ENCODE assay signal across 1 cellular context in the genomic region with DNA sequence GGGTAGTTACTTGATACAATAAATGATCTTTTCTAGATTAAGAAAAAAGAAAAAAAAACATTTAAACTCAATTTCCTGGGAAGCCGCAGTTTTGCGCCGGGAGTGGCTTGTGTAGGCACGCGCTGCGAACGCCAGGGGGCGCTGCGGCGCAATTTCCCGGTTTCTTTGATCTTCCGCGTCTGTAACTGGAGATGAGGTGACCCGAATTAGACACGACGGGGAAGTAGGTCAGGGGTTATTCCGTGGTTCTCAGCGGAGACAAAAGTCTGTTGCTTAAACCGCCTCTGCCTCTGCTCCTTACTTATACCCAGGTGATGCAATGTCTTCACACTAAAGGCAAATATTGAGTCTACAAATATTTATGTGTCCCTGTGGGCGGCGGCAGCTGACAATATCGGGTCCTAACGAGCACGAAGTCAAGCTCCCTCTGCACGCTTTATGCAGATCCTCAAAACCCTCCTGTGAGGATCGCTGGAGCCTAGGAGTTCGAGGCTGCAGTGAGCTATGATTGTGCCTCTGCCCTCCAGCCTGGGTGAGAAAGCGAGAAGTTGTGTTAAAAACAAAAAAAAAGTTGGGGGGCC.
A peak's percentile ranks its signal among the peaks of the same experiment; 100 is the strongest.
TF ChIP-seq lines count a peak whose summit lies in the region.

No MANE protein-coding gene starts in this region.

TF ChIP-seq in HepG2, 621 proteins besides CTCF, POLR2A, EP300 and RAD21 (continued from another document and continues in another):
- TF ChIP-seq, protein P1, sequence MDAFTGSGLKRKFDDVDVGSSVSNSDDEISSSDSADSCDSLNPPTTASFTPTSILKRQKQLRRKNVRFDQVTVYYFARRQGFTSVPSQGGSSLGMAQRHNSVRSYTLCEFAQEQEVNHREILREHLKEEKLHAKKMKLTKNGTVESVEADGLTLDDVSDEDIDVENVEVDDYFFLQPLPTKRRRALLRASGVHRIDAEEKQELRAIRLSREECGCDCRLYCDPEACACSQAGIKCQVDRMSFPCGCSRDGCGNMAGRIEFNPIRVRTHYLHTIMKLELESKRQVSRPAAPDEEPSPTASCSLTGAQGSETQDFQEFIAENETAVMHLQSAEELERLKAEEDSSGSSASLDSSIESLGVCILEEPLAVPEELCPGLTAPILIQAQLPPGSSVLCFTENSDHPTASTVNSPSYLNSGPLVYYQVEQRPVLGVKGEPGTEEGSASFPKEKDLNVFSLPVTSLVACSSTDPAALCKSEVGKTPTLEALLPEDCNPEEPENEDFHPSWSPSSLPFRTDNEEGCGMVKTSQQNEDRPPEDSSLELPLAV (CRISPR knock-in tag; conservative IDR thresholded peaks at IDR 0.05; ENCODE audit: low read depth), result no peak
- peak; percentile 81 for TF ChIP-seq JUN (CRISPR knock-in tag; IDR thresholded peaks at IDR 0.05)
- TF ChIP-seq, protein P2, sequence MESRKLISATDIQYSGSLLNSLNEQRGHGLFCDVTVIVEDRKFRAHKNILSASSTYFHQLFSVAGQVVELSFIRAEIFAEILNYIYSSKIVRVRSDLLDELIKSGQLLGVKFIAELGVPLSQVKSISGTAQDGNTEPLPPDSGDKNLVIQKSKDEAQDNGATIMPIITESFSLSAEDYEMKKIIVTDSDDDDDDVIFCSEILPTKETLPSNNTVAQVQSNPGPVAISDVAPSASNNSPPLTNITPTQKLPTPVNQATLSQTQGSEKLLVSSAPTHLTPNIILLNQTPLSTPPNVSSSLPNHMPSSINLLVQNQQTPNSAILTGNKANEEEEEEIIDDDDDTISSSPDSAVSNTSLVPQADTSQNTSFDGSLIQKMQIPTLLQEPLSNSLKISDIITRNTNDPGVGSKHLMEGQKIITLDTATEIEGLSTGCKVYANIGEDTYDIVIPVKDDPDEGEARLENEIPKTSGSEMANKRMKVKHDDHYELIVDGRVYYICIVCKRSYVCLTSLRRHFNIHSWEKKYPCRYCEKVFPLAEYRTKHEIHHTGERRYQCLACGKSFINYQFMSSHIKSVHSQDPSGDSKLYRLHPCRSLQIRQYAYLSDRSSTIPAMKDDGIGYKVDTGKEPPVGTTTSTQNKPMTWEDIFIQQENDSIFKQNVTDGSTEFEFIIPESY (CRISPR knock-in tag; IDR thresholded peaks at IDR 0.05), result peak; percentile 87; the same call in 1 of the 2 replicates
- TF ChIP-seq, protein P3, sequence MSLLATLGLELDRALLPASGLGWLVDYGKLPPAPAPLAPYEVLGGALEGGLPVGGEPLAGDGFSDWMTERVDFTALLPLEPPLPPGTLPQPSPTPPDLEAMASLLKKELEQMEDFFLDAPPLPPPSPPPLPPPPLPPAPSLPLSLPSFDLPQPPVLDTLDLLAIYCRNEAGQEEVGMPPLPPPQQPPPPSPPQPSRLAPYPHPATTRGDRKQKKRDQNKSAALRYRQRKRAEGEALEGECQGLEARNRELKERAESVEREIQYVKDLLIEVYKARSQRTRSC (CRISPR knock-in tag; IDR thresholded peaks at IDR 0.05; ENCODE audit: low read depth), result no peak
- TF ChIP-seq, protein P4, sequence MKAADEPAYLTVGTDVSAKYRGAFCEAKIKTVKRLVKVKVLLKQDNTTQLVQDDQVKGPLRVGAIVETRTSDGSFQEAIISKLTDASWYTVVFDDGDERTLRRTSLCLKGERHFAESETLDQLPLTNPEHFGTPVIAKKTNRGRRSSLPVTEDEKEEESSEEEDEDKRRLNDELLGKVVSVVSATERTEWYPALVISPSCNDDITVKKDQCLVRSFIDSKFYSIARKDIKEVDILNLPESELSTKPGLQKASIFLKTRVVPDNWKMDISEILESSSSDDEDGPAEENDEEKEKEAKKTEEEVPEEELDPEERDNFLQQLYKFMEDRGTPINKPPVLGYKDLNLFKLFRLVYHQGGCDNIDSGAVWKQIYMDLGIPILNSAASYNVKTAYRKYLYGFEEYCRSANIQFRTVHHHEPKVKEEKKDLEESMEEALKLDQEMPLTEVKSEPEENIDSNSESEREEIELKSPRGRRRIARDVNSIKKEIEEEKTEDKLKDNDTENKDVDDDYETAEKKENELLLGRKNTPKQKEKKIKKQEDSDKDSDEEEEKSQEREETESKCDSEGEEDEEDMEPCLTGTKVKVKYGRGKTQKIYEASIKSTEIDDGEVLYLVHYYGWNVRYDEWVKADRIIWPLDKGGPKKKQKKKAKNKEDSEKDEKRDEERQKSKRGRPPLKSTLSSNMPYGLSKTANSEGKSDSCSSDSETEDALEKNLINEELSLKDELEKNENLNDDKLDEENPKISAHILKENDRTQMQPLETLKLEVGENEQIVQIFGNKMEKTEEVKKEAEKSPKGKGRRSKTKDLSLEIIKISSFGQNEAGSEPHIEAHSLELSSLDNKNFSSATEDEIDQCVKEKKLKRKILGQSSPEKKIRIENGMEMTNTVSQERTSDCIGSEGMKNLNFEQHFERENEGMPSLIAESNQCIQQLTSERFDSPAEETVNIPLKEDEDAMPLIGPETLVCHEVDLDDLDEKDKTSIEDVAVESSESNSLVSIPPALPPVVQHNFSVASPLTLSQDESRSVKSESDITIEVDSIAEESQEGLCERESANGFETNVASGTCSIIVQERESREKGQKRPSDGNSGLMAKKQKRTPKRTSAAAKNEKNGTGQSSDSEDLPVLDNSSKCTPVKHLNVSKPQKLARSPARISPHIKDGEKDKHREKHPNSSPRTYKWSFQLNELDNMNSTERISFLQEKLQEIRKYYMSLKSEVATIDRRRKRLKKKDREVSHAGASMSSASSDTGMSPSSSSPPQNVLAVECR (CRISPR knock-in tag; IDR thresholded peaks at IDR 0.05; ENCODE audit: borderline replicate concordance), result peak; percentile 67; the same call in 1 of the 2 replicates
- no peak for TF ChIP-seq ZNF383 (CRISPR knock-in tag; IDR thresholded peaks at IDR 0.05; ENCODE audit: borderline replicate concordance)
- TF ChIP-seq, protein P5, sequence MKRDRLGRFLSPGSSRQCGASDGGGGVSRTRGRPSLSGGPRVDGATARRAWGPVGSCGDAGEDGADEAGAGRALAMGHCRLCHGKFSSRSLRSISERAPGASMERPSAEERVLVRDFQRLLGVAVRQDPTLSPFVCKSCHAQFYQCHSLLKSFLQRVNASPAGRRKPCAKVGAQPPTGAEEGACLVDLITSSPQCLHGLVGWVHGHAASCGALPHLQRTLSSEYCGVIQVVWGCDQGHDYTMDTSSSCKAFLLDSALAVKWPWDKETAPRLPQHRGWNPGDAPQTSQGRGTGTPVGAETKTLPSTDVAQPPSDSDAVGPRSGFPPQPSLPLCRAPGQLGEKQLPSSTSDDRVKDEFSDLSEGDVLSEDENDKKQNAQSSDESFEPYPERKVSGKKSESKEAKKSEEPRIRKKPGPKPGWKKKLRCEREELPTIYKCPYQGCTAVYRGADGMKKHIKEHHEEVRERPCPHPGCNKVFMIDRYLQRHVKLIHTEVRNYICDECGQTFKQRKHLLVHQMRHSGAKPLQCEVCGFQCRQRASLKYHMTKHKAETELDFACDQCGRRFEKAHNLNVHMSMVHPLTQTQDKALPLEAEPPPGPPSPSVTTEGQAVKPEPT (CRISPR knock-in tag; IDR thresholded peaks at IDR 0.05; ENCODE audit: low read depth), result no peak
- TF ChIP-seq IRX3 (CRISPR knock-in tag; IDR thresholded peaks at IDR 0.05; ENCODE audit: borderline replicate concordance, low read depth), result 0 out of 2 replicates have a peak, but pooled peaks have one; percentile 18
- peak; percentile 50; the same call in 1 of the 2 replicates for TF ChIP-seq MIER2 (CRISPR knock-in tag; IDR thresholded peaks at IDR 0.05)
- TF ChIP-seq STAT5B (CRISPR knock-in tag; IDR thresholded peaks at IDR 0.05), result no peak
- TF ChIP-seq, protein P6, sequence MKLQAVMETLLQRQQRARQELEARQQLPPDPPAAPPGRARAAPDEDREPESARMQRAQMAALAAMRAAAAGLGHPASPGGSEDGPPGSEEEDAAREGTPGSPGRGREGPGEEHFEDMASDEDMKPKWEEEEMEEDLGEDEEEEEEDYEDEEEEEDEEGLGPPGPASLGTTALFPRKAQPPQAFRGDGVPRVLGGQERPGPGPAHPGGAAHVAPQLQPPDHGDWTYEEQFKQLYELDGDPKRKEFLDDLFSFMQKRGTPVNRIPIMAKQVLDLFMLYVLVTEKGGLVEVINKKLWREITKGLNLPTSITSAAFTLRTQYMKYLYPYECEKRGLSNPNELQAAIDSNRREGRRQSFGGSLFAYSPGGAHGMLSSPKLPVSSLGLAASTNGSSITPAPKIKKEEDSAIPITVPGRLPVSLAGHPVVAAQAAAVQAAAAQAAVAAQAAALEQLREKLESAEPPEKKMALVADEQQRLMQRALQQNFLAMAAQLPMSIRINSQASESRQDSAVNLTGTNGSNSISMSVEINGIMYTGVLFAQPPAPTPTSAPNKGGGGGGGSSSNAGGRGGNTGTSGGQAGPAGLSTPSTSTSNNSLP (IDR thresholded peaks at IDR 0.05; ENCODE audit: low read depth, low read length), result peak; percentile 63; the same call in 1 of the 2 replicates
- TF ChIP-seq, protein P7, sequence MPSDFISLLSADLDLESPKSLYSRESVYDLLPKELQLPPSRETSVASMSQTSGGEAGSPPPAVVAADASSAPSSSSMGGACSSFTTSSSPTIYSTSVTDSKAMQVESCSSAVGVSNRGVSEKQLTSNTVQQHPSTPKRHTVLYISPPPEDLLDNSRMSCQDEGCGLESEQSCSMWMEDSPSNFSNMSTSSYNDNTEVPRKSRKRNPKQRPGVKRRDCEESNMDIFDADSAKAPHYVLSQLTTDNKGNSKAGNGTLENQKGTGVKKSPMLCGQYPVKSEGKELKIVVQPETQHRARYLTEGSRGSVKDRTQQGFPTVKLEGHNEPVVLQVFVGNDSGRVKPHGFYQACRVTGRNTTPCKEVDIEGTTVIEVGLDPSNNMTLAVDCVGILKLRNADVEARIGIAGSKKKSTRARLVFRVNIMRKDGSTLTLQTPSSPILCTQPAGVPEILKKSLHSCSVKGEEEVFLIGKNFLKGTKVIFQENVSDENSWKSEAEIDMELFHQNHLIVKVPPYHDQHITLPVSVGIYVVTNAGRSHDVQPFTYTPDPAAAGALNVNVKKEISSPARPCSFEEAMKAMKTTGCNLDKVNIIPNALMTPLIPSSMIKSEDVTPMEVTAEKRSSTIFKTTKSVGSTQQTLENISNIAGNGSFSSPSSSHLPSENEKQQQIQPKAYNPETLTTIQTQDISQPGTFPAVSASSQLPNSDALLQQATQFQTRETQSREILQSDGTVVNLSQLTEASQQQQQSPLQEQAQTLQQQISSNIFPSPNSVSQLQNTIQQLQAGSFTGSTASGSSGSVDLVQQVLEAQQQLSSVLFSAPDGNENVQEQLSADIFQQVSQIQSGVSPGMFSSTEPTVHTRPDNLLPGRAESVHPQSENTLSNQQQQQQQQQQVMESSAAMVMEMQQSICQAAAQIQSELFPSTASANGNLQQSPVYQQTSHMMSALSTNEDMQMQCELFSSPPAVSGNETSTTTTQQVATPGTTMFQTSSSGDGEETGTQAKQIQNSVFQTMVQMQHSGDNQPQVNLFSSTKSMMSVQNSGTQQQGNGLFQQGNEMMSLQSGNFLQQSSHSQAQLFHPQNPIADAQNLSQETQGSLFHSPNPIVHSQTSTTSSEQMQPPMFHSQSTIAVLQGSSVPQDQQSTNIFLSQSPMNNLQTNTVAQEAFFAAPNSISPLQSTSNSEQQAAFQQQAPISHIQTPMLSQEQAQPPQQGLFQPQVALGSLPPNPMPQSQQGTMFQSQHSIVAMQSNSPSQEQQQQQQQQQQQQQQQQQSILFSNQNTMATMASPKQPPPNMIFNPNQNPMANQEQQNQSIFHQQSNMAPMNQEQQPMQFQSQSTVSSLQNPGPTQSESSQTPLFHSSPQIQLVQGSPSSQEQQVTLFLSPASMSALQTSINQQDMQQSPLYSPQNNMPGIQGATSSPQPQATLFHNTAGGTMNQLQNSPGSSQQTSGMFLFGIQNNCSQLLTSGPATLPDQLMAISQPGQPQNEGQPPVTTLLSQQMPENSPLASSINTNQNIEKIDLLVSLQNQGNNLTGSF (CRISPR knock-in tag; IDR thresholded peaks at IDR 0.05), result no peak
- no peak for TF ChIP-seq NAIF1 (CRISPR knock-in tag; IDR thresholded peaks at IDR 0.05; ENCODE audit: borderline replicate concordance)
- TF ChIP-seq ZNF432 (CRISPR knock-in tag; IDR thresholded peaks at IDR 0.05; ENCODE audit: borderline replicate concordance), result no peak
- TF ChIP-seq, protein P8, sequence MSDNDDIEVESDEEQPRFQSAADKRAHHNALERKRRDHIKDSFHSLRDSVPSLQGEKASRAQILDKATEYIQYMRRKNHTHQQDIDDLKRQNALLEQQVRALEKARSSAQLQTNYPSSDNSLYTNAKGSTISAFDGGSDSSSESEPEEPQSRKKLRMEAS (IDR thresholded peaks at IDR 0.05), result peak; percentile 53; the same call in 1 of the 2 replicates
- TF ChIP-seq JUNB (CRISPR knock-in tag; IDR thresholded peaks at IDR 0.05; ENCODE audit: borderline replicate concordance), result no peak
- no peak for TF ChIP-seq SMAD9 (CRISPR knock-in tag; IDR thresholded peaks at IDR 0.05)
- TF ChIP-seq ZNF136 (CRISPR knock-in tag; IDR thresholded peaks at IDR 0.05; ENCODE audit: low read depth), result no peak
- TF ChIP-seq MXD4 (CRISPR knock-in tag; IDR thresholded peaks at IDR 0.05), result no peak
- TF ChIP-seq, protein P9, sequence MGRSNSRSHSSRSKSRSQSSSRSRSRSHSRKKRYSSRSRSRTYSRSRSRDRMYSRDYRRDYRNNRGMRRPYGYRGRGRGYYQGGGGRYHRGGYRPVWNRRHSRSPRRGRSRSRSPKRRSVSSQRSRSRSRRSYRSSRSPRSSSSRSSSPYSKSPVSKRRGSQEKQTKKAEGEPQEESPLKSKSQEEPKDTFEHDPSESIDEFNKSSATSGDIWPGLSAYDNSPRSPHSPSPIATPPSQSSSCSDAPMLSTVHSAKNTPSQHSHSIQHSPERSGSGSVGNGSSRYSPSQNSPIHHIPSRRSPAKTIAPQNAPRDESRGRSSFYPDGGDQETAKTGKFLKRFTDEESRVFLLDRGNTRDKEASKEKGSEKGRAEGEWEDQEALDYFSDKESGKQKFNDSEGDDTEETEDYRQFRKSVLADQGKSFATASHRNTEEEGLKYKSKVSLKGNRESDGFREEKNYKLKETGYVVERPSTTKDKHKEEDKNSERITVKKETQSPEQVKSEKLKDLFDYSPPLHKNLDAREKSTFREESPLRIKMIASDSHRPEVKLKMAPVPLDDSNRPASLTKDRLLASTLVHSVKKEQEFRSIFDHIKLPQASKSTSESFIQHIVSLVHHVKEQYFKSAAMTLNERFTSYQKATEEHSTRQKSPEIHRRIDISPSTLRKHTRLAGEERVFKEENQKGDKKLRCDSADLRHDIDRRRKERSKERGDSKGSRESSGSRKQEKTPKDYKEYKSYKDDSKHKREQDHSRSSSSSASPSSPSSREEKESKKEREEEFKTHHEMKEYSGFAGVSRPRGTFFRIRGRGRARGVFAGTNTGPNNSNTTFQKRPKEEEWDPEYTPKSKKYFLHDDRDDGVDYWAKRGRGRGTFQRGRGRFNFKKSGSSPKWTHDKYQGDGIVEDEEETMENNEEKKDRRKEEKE (IDR thresholded peaks at IDR 0.05), result no peak
- TF ChIP-seq ZNF546 (CRISPR knock-in tag; conservative IDR thresholded peaks at IDR 0.05), result no peak
- TF ChIP-seq CBX1 (IDR thresholded peaks at IDR 0.05; ENCODE audit: low read depth), result no peak
- TF ChIP-seq, protein P10, sequence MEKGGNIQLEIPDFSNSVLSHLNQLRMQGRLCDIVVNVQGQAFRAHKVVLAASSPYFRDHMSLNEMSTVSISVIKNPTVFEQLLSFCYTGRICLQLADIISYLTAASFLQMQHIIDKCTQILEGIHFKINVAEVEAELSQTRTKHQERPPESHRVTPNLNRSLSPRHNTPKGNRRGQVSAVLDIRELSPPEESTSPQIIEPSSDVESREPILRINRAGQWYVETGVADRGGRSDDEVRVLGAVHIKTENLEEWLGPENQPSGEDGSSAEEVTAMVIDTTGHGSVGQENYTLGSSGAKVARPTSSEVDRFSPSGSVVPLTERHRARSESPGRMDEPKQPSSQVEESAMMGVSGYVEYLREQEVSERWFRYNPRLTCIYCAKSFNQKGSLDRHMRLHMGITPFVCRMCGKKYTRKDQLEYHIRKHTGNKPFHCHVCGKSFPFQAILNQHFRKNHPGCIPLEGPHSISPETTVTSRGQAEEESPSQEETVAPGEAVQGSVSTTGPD (CRISPR knock-in tag; IDR thresholded peaks at IDR 0.05), result no peak
- peak; percentile 85 for TF ChIP-seq KAT8 (CRISPR knock-in tag; IDR thresholded peaks at IDR 0.05)
- no peak for TF ChIP-seq RFXANK (CRISPR knock-in tag; IDR thresholded peaks at IDR 0.05)
- TF ChIP-seq ZNF777 (CRISPR knock-in tag; IDR thresholded peaks at IDR 0.05), result no peak
